35 cellular contexts compared by ENCODE assay signal in the genomic region with DNA sequence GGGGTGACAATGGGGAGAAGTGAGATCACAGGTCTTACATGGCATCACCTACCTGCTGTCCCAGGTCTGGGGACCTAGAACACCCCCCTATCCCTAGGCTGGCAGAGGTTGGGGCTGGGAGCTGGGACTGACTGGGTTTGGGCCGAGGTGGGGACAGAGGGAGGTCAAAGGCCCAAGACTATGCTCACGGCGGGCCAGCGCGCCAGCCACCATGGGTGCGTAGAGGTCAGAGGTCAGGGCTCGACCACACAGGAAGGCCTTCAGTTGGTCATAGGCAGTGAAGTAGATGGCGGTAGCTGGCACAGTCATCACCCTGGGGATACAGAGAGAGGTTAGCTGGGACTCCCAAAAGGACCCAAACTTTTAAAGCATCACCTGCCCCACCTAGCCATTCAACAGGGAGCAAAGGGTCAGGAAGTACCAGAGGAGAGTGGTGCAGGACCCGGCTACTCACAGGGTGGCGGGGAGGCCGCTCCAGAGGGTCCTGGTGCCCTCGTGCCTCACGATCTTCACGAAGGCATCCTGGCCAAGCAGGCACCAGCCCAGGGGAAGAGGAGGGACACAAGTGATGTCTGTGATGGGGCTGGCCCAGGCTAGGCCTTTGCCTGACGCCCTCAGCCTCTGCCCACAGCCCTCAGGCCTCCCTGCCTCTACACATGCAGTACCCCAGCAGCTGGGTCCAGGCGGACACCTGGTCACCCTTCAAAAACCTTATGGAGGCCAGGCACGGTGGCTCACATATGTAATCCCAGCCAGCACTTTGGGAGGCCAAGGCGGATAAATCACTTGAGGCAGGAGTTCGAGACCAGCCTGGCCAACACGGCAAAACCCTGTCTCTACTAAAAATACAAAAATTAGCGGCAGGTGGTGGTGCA. TPM values are rescaled to one million over a fixed set of nuclear protein-coding genes. Genes with fewer than 3 reads are reported as not detected.
DNase-seq lines count a peak whose midpoint lies in the region; ATAC-seq, FAIRE-seq and TF ChIP-seq lines count a peak whose summit lies in the region.
"Had no signal": no experiment of that assay in that cellular context is flagged by ENCODE, and none has a peak within 500 bp of the region (broad histone marks: within the 10 kb centered on the region; RNA-seq: fewer than 3 reads in every experiment).

No MANE protein-coding gene starts in this region.

- in situ Hi-C loops in K562 (cut with MboI), result no loop called here

- peaks cover 20% of the 10 kb centered on the region for H3K27me3 Mint-ChIP-seq in activated T-cell treated with anti-CD3 and anti-CD28 coated beads, Interleukin-2, amount 50 U/mL, for 24 hours
- peaks cover 13% of the 10 kb centered on the region for H3K27me3 Mint-ChIP-seq in activated T-cell treated with anti-CD3 and anti-CD28 coated beads, Interleukin-2, amount 50 U/mL, for 72 hours (ENCODE audit: low read depth)
- H3K27me3 Mint-ChIP-seq in neural progenitor cell (ENCODE audit: insufficient read depth, low read depth), result peaks cover 14% of the 10 kb centered on the region

- TF ChIP-seq CTCF in HEK293 (tag by site-specific recombination; IDR thresholded peaks at IDR 0.05) (no peak), K562 (IDR thresholded peaks at IDR 0.05 in 2 of 3, conservative IDR thresholded peaks at IDR 0.05 in 1 of 3; ENCODE audit: insufficient read depth in 2 of 3, low read depth in 1 of 3, low read length in 3 of 3) (no peak), neural progenitor cell (IDR thresholded peaks at IDR 0.05) (no peak), stomach (IDR thresholded peaks at IDR 0.05) (no peak)

- no peak for FAIRE-seq in K562 (lab: Jason Lieb, UNC)
- FAIRE-seq: GM12891, HepG2 had no signal

- no peak overlapping the region for H3K4me3 Mint-ChIP-seq in activated T-cell treated with anti-CD3 and anti-CD28 coated beads, Interleukin-2, amount 50 U/mL, for 24 hours
- no peak overlapping the region for H3K4me3 Mint-ChIP-seq in activated T-cell treated with anti-CD3 and anti-CD28 coated beads, Interleukin-2, amount 50 U/mL, for 72 hours
- peak overlapping the region; percentile 43 for H3K4me3 Mint-ChIP-seq in neural progenitor cell
- H3K4me3 Mint-ChIP-seq: CD8-positive, alpha-beta T cell had no signal

- peaks cover 56% of the 10 kb centered on the region for H3K36me3 Mint-ChIP-seq in activated T-cell treated with anti-CD3 and anti-CD28 coated beads, Interleukin-2, amount 50 U/mL, for 24 hours (ENCODE audit: low read depth)
- H3K36me3 Mint-ChIP-seq in activated T-cell treated with anti-CD3 and anti-CD28 coated beads, Interleukin-2, amount 50 U/mL, for 72 hours (ENCODE audit: insufficient read depth in 2 of 2), result peaks cover 2 to 4% of the 10 kb centered on the region in 2 donors
- peaks cover 4% of the 10 kb centered on the region for H3K36me3 Mint-ChIP-seq in neural progenitor cell

- intact Hi-C loops in K562 (cut with micrococcal nuclease), result no loop called here
- intact Hi-C loops in stomach (cut with DNase I; ENCODE audit: low total_unique reads), result loop anchor here (5.0 kb wide), 1 partner anchor 109 kb away; no protein-coding TSS in a partner anchor

- no peak for DNase-seq in activated T-cell treated with anti-CD3 and anti-CD28 coated beads, Interleukin-2, amount 50 U/mL, for 24 hours
- DNase-seq in activated T-cell treated with anti-CD3 and anti-CD28 coated beads, Interleukin-2, amount 50 U/mL, for 72 hours, result no peak
- DNase-seq in K562 (ENCODE audit: extremely low read depth in 1 of 4, low spot score in 3 of 4) (no peak), neural progenitor cell (ENCODE audit: low spot score) (no peak), NCI-H1930 (lab: John Stamatoyannopoulos, UW) (no peak), stomach (no peak)
- DNase-seq: 8988T; ACHN; Caco-2; CD8-positive, alpha-beta T cell; DMS 273 treated with DMSO at 0.1 percent for 48 hours; DMS79; EL; GDM1; KBM-7; NCI-H1105 treated with DMSO at 0.1 percent for 48 hours; NCI-H146; NCI-H2081; NCI-H226; NCI-H510A; NCI-H69; OCI-M1; Peyer's patch; SK-N-SH; SW 1271 had no signal

- 0 out of 2 replicates have a peak, but pooled peaks cover 3% of the 10 kb centered on the region for H3K4me1 ChIP-seq in HEK293 (ENCODE audit: control insufficient read depth, insufficient read depth, low read length)
- peaks cover 6 to 75% of the 10 kb centered on the region in 2 experiments; a peak in 4 of 5 replicates for H3K4me1 ChIP-seq in K562 (replicated peaks in 1 of 2; ENCODE audit: control insufficient read depth in 2 of 2, insufficient read depth in 2 of 2, low read length in 2 of 2)
- H3K4me1 ChIP-seq in neural progenitor cell, result peaks cover 4% of the 10 kb centered on the region
- H3K4me1 ChIP-seq in stomach, result peaks cover 13 to 34% (median 26%) of the 10 kb centered on the region in 4 donors
- H3K4me1 ChIP-seq: Caco-2 had no signal

- H4K20me1 ChIP-seq in K562 (replicated peaks; ENCODE audit: control insufficient read depth, insufficient read depth, low read length) (peaks cover 8% of the 10 kb centered on the region; the same call in 1 of the 2 replicates), neural progenitor cell (ENCODE audit: low read depth) (peaks cover 20% of the 10 kb centered on the region)

- H3K36me3 ChIP-seq in HEK293 (ENCODE audit: control insufficient read depth in 2 of 2, insufficient read depth in 1 of 2, low read length in 2 of 2) (peaks cover 3 to 42% of the 10 kb centered on the region in 2 experiments; a peak in 2 of 3 replicates), K562 (ENCODE audit: control insufficient read depth, insufficient read depth, low read length) (peaks cover 46% of the 10 kb centered on the region; the same call in 2 of the 3 replicates), neural progenitor cell (no peaks in the 10 kb centered on the region), stomach (peaks cover 31 to 42% (median 36%) of the 10 kb centered on the region in 4 donors)

- H3K4me1 Mint-ChIP-seq in activated T-cell treated with anti-CD3 and anti-CD28 coated beads, Interleukin-2, amount 50 U/mL, for 24 hours (ENCODE audit: low read depth), result peaks cover 24% of the 10 kb centered on the region
- peaks cover 20% of the 10 kb centered on the region for H3K4me1 Mint-ChIP-seq in activated T-cell treated with anti-CD3 and anti-CD28 coated beads, Interleukin-2, amount 50 U/mL, for 72 hours (ENCODE audit: low read depth)
- H3K4me1 Mint-ChIP-seq in neural progenitor cell, result peaks cover 5% of the 10 kb centered on the region

- H3K79me2 ChIP-seq in K562 (ENCODE audit: control insufficient read depth, insufficient read depth, low read length) (peaks cover 30% of the 10 kb centered on the region), neural progenitor cell (ENCODE audit: low read depth) (peaks cover 23% of the 10 kb centered on the region)

- H3K4me2 ChIP-seq in K562 (ENCODE audit: insufficient read depth, low read length) (no peak overlapping the region), neural progenitor cell (no peak overlapping the region)
- H3K4me2 ChIP-seq: SK-N-SH had no signal

- TF ChIP-seq EP300 in K562 (IDR thresholded peaks at IDR 0.05; ENCODE audit: low read length), result no peak
- TF ChIP-seq EP300 in stomach (IDR thresholded peaks at IDR 0.05), result no peak

- no peak overlapping the region for H2AFZ ChIP-seq in K562 (ENCODE audit: low read depth, low read length)
- no peak overlapping the region for H2AFZ ChIP-seq in neural progenitor cell (replicated peaks)

- no peak for ATAC-seq in activated T-cell treated with anti-CD3 and anti-CD28 coated beads, Interleukin-2, amount 50 U/mL, for 72 hours (replicated peaks in 1 of 2)
- ATAC-seq in K562 (no peak), HG03460 (IDR thresholded peaks at IDR 0.05; ENCODE audit: unreplicated experiment) (no peak)
- ATAC-seq: CD8-positive, alpha-beta T cell; HCT116; HepG2 had no signal

- no peaks in the 10 kb centered on the region for H3K9me3 Mint-ChIP-seq in activated T-cell treated with anti-CD3 and anti-CD28 coated beads, Interleukin-2, amount 50 U/mL, for 24 hours
- no peaks in the 10 kb centered on the region for H3K9me3 Mint-ChIP-seq in activated T-cell treated with anti-CD3 and anti-CD28 coated beads, Interleukin-2, amount 50 U/mL, for 72 hours
- no peaks in the 10 kb centered on the region for H3K9me3 Mint-ChIP-seq in neural progenitor cell
- H3K9me3 Mint-ChIP-seq: CD8-positive, alpha-beta T cell had no signal

- H3K27ac ChIP-seq in HEK293 (ENCODE audit: extremely low read depth, low read depth, low read length) (no peak overlapping the region), K562 (ENCODE audit: extremely low read depth, low read depth, low read length) (no peak overlapping the region), neural progenitor cell (no peak overlapping the region), stomach (no peak overlapping the region)
- H3K27ac ChIP-seq: Peyer's patch had no signal

- POLR2A ChIA-PET in HEK293 (lab: Yijun Ruan, JAX) (interaction anchor here (0.8 to 2.1 kb wide), 3 partner anchors 13 to 198 kb away, joined by 3 to 7 read pairs (median 3); partner anchors contain the start of genes HDAC5 and RUNDC3A), K562 (lab: Yijun Ruan, JAX) (interaction anchor here (0.6 to 2.1 kb wide), 9 partner anchors 12 to 123 kb away, joined by 3 to 5 read pairs (median 3); no protein-coding TSS in a partner anchor)

- BruUV-seq in K562 (replicated peaks; lab: Mats Ljungman, UMichigan), result no TSS peak

- peaks cover 23% of the 10 kb centered on the region for H3F3A ChIP-seq in neural progenitor cell (ENCODE audit: low read depth)

- CTCF ChIA-PET in HEK293 (lab: Yijun Ruan, JAX) (interaction anchor here (0.6 to 1.8 kb wide), 3 partner anchors 9 to 104 kb away, joined by 3 to 8 read pairs (median 8); no protein-coding TSS in a partner anchor), K562 (lab: Yijun Ruan, JAX; ENCODE audit: low intra/inter-chr PET ratio) (no interaction called here)

- TF ChIP-seq RAD21 in K562 (CRISPR knock-in tag; conservative IDR thresholded peaks at IDR 0.05 in 1 of 2, IDR thresholded peaks at IDR 0.05 in 1 of 2), result no peak

- 90% methylated on average over 20 of the region's 21 CpGs for WGBS in K562 (ENCODE audit: insufficient coverage, low coverage, missing lambda C conversion rate)
- 88 to 92% (median 90%) methylated on average over 19 to 21 of the region's 21 CpGs for WGBS in stomach, 5 donors

- H3K4me3 ChIP-seq in HEK293 (ENCODE audit: low read depth, low read length) (no peak overlapping the region), K562 (no peak overlapping the region), neural progenitor cell (no peak overlapping the region), stomach (no peak overlapping the region)
- H3K4me3 ChIP-seq: Peyer's patch had no signal

- H3K9me1 ChIP-seq in K562 (ENCODE audit: control insufficient read depth, insufficient read depth, low read length), result peaks cover 3% of the 10 kb centered on the region

- peak overlapping the region; percentile 55 for H3K27ac Mint-ChIP-seq in activated T-cell treated with anti-CD3 and anti-CD28 coated beads, Interleukin-2, amount 50 U/mL, for 24 hours
- H3K27ac Mint-ChIP-seq in activated T-cell treated with anti-CD3 and anti-CD28 coated beads, Interleukin-2, amount 50 U/mL, for 72 hours, result no peak overlapping the region
- H3K27ac Mint-ChIP-seq in neural progenitor cell, result no peak overlapping the region
- H3K27ac Mint-ChIP-seq: CD8-positive, alpha-beta T cell had no signal

- peak overlapping the region in 1 of 2 experiments; percentile 39; a peak in 2 of 4 replicates for H3K9ac ChIP-seq in K562 (ENCODE audit: insufficient read depth in 1 of 2, low read depth in 2 of 2, low read length in 2 of 2)
- no peak overlapping the region for H3K9ac ChIP-seq in neural progenitor cell
- H3K9ac ChIP-seq: SK-N-SH had no signal

- H3K27me3 ChIP-seq in K562 (ENCODE audit: control insufficient read depth in 2 of 2, insufficient read depth in 2 of 2, low read length in 2 of 2), result no peaks in the 10 kb centered on the region
- H3K27me3 ChIP-seq in neural progenitor cell, result peaks cover 29% of the 10 kb centered on the region
- peaks cover 1 to 20% (median 9%) of the 10 kb centered on the region in 3 donors for H3K27me3 ChIP-seq in stomach

- no peaks in the 10 kb centered on the region for H3K9me3 ChIP-seq in HEK293 (ENCODE audit: control insufficient read depth, insufficient read depth, low read depth, low read length)
- no peaks in the 10 kb centered on the region for H3K9me3 ChIP-seq in K562 (replicated peaks; ENCODE audit: control insufficient read depth, insufficient read depth, low read depth, low read length)
- no peaks in the 10 kb centered on the region for H3K9me3 ChIP-seq in neural progenitor cell (ENCODE audit: low read depth)
- H3K9me3 ChIP-seq in stomach, result no peaks in the 10 kb centered on the region
- H3K9me3 ChIP-seq: Caco-2, Peyer's patch, SK-N-SH had no signal

- TF ChIP-seq POLR2A in K562 (conservative IDR thresholded peaks at IDR 0.05) (no peak), stomach (IDR thresholded peaks at IDR 0.05) (no peak)

RNA-seq across cellular contexts. Expression of gene SLC25A39, which starts 3.1 kb away (rescaled TPM):
- 10 to 100 TPM; 83.6 to 97.2 TPM for total RNA-seq in activated T-cell treated with anti-CD3 and anti-CD28 coated beads, Interleukin-2, amount 50 U/mL, for 72 hours
- 112 and 348 TPM in 2 replicates for total RNA-seq in K562 (2011; cell fraction: chromatin; rRNA removed; ENCODE audit: low replicate concordance)
- total RNA-seq in K562 (2011; cell fraction: nucleolus; rRNA removed), result 328 and 401 TPM in 2 replicates
- total RNA-seq in K562 (2011; cell fraction: nucleoplasm; rRNA removed), result 185 and 188 TPM in 2 replicates
- total RNA-seq in K562 (2014; rRNA removed) (228 and 316 TPM in 2 replicates), K562 (2014; rRNA removed; fragmentation: Illumina TruSeq; extraction: Trizol) (47.0 and 72.5 TPM in 2 replicates), K562 (2015; rRNA removed; fragmentation: Illumina TruSeq; extraction: Trizol) (139 and 140 TPM in 2 replicates), K562 (2021) (266 and 268 TPM in 2 replicates), neural progenitor cell (ENCODE audit: low replicate concordance) (61.2 and 146 TPM in 2 replicates), stomach (100 to 1,000 TPM in 3 of 5 donors, 10 to 100 TPM in 2; 42.0 to 351 (median 133) TPM)
- polyA plus RNA-seq in K562 (2011; rRNA removed) (121 and 188 TPM in 2 replicates), K562 (2014; fragmentation: Illumina TruSeq; extraction: Trizol) (238 and 276 TPM in 2 replicates), K562 (2014; fragmentation: Nextera tagmentation; extraction: Ambion mirVana) (1 to 10 TPM; 4.8 to 6.3 TPM), K562 (2014; rRNA removed) (267 and 327 TPM in 2 replicates), stomach (100 to 1,000 TPM; 124 to 161 (median 135) TPM)
- polyA plus RNA-seq in K562 (2011; cell fraction: cytosol; rRNA removed), result 232 and 388 TPM in 2 replicates
- 426 and 555 TPM in 2 replicates for polyA plus RNA-seq in K562 (2011; cell fraction: nucleus; rRNA removed)
- 210 and 229 TPM in 2 replicates for polyA plus RNA-seq in K562 (2012)
- 34.0 and 42.0 TPM in 2 replicates for polyA minus RNA-seq in K562 (2011; rRNA and poly(A)+ RNA removed)
- 75.4 and 108 TPM in 2 replicates for polyA minus RNA-seq in K562 (2011; cell fraction: cytosol; rRNA and poly(A)+ RNA removed)
- 85.0 and 95.6 TPM in 2 replicates for polyA minus RNA-seq in K562 (2011; cell fraction: nucleus; rRNA and poly(A)+ RNA removed)

RNA-seq across cellular contexts. Expression of gene RUNDC3A, which starts 13.1 kb away (rescaled TPM):
- total RNA-seq in activated T-cell treated with anti-CD3 and anti-CD28 coated beads, Interleukin-2, amount 50 U/mL, for 72 hours, result 1 to 10 TPM in 1 of 2 donors, under 1 TPM in 1; 0.35 to 1.4 TPM
- total RNA-seq in K562 (2011; cell fraction: chromatin; rRNA removed; ENCODE audit: low replicate concordance), result 0.23 TPM in 1 of 2 replicates, not detected in the other
- total RNA-seq in K562 (2011; cell fraction: nucleolus; rRNA removed), result 0.17 TPM in 1 of 2 replicates, not detected in the other
- total RNA-seq in K562 (2011; cell fraction: nucleoplasm; rRNA removed), result not detected in 2 replicates
- total RNA-seq in K562 (2014; rRNA removed) (not detected in 2 replicates), K562 (2014; rRNA removed; fragmentation: Illumina TruSeq; extraction: Trizol) (not detected in 2 replicates), K562 (2015; rRNA removed; fragmentation: Illumina TruSeq; extraction: Trizol) (not detected in 2 replicates), K562 (2021) (not detected in 2 replicates), neural progenitor cell (ENCODE audit: low replicate concordance) (0.09 and 0.58 TPM in 2 replicates), stomach (10 to 100 TPM in 1 of 5 donors, 1 to 10 TPM in 2, under 1 TPM in 1, not detected in 1; 0.43 to 40.8 (median 3.5) TPM)
- polyA plus RNA-seq in K562 (2011; rRNA removed) (0.05 TPM in 1 of 2 replicates, not detected in the other), K562 (2014; fragmentation: Illumina TruSeq; extraction: Trizol) (not detected in 2 replicates), K562 (2014; fragmentation: Nextera tagmentation; extraction: Ambion mirVana) (not detected), K562 (2014; rRNA removed) (not detected in 2 replicates), stomach (1 to 10 TPM; 4.5 to 6.0 (median 4.5) TPM)
- polyA plus RNA-seq in K562 (2011; cell fraction: cytosol; rRNA removed), result 0.07 and 0.49 TPM in 2 replicates
- 0.11 and 0.24 TPM in 2 replicates for polyA plus RNA-seq in K562 (2011; cell fraction: nucleus; rRNA removed)
- 0.10 and 0.36 TPM in 2 replicates for polyA plus RNA-seq in K562 (2012)
- polyA minus RNA-seq in K562 (2011; rRNA and poly(A)+ RNA removed), result 0.32 TPM in 1 of 2 replicates, not detected in the other
- not detected in 2 replicates for polyA minus RNA-seq in K562 (2011; cell fraction: cytosol; rRNA and poly(A)+ RNA removed)
- not detected in 2 replicates for polyA minus RNA-seq in K562 (2011; cell fraction: nucleus; rRNA and poly(A)+ RNA removed)
- total RNA-seq: H4, HepG2, LHCN-M2 had no signal

RNA-seq across cellular contexts. Expression of gene GRN, which starts 23.6 kb away (rescaled TPM):
- 10 to 100 TPM; 57.8 to 58.7 TPM for total RNA-seq in activated T-cell treated with anti-CD3 and anti-CD28 coated beads, Interleukin-2, amount 50 U/mL, for 72 hours
- 22.1 and 107 TPM in 2 replicates for total RNA-seq in K562 (2011; cell fraction: chromatin; rRNA removed; ENCODE audit: low replicate concordance)
- 206 and 251 TPM in 2 replicates for total RNA-seq in K562 (2011; cell fraction: nucleolus; rRNA removed)
- 71.4 and 95.0 TPM in 2 replicates for total RNA-seq in K562 (2011; cell fraction: nucleoplasm; rRNA removed)
- total RNA-seq in K562 (2014; rRNA removed) (51.0 and 69.9 TPM in 2 replicates), K562 (2014; rRNA removed; fragmentation: Illumina TruSeq; extraction: Trizol) (9.6 and 15.6 TPM in 2 replicates), K562 (2015; rRNA removed; fragmentation: Illumina TruSeq; extraction: Trizol) (20.7 and 21.4 TPM in 2 replicates), K562 (2021) (69.9 and 75.3 TPM in 2 replicates), neural progenitor cell (ENCODE audit: low replicate concordance) (28.2 and 98.6 TPM in 2 replicates), stomach (100 to 1,000 TPM; 104 to 644 (median 239) TPM)
- polyA plus RNA-seq in K562 (2011; rRNA removed) (11.5 and 62.4 TPM in 2 replicates), K562 (2014; fragmentation: Illumina TruSeq; extraction: Trizol) (35.2 and 63.4 TPM in 2 replicates), K562 (2014; fragmentation: Nextera tagmentation; extraction: Ambion mirVana) (1 to 10 TPM; 5.4 to 5.9 TPM), K562 (2014; rRNA removed) (36.4 and 36.6 TPM in 2 replicates), stomach (100 to 1,000 TPM in 1 of 3 donors, 10 to 100 TPM in 2; 31.8 to 189 (median 78.9) TPM)
- polyA plus RNA-seq in K562 (2011; cell fraction: cytosol; rRNA removed), result 34.3 and 53.6 TPM in 2 replicates
- 101 and 122 TPM in 2 replicates for polyA plus RNA-seq in K562 (2011; cell fraction: nucleus; rRNA removed)
- polyA plus RNA-seq in K562 (2012), result 77.5 and 193 TPM in 2 replicates
- 6.6 and 12.3 TPM in 2 replicates for polyA minus RNA-seq in K562 (2011; rRNA and poly(A)+ RNA removed)
- 47.6 and 80.7 TPM in 2 replicates for polyA minus RNA-seq in K562 (2011; cell fraction: cytosol; rRNA and poly(A)+ RNA removed)
- polyA minus RNA-seq in K562 (2011; cell fraction: nucleus; rRNA and poly(A)+ RNA removed), result 31.0 and 38.4 TPM in 2 replicates

RNA-seq across cellular contexts. Expression of gene FAM171A2, which starts 42.2 kb away (rescaled TPM):
- total RNA-seq in activated T-cell treated with anti-CD3 and anti-CD28 coated beads, Interleukin-2, amount 50 U/mL, for 72 hours, result under 1 TPM; 0.14 to 0.41 TPM
- 2.2 and 9.3 TPM in 2 replicates for total RNA-seq in K562 (2011; cell fraction: chromatin; rRNA removed; ENCODE audit: low replicate concordance)
- 10.4 and 11.3 TPM in 2 replicates for total RNA-seq in K562 (2011; cell fraction: nucleolus; rRNA removed)
- 6.5 and 7.2 TPM in 2 replicates for total RNA-seq in K562 (2011; cell fraction: nucleoplasm; rRNA removed)
- total RNA-seq in K562 (2014; rRNA removed) (7.3 and 10.2 TPM in 2 replicates), K562 (2014; rRNA removed; fragmentation: Illumina TruSeq; extraction: Trizol) (0.44 and 0.54 TPM in 2 replicates), K562 (2015; rRNA removed; fragmentation: Illumina TruSeq; extraction: Trizol) (1.2 and 1.4 TPM in 2 replicates), K562 (2021) (7.0 and 8.6 TPM in 2 replicates), neural progenitor cell (ENCODE audit: low replicate concordance) (18.1 and 68.1 TPM in 2 replicates), stomach (1 to 10 TPM in 2 of 5 donors, not detected in 3; 2.0 to 5.4 TPM)
- polyA plus RNA-seq in K562 (2011; rRNA removed) (2.5 and 5.2 TPM in 2 replicates), K562 (2014; fragmentation: Illumina TruSeq; extraction: Trizol) (1.2 and 2.4 TPM in 2 replicates), K562 (2014; fragmentation: Nextera tagmentation; extraction: Ambion mirVana) (under 1 TPM in 1 of 2 experiments, not detected in 1; 0.10 TPM), K562 (2014; rRNA removed) (4.5 and 5.7 TPM in 2 replicates), stomach (under 1 TPM; 0.30 to 0.31 (median 0.31) TPM)
- polyA plus RNA-seq in K562 (2011; cell fraction: cytosol; rRNA removed), result 5.0 and 11.3 TPM in 2 replicates
- 7.6 and 9.3 TPM in 2 replicates for polyA plus RNA-seq in K562 (2011; cell fraction: nucleus; rRNA removed)
- polyA plus RNA-seq in K562 (2012), result 3.1 and 8.9 TPM in 2 replicates
- 1.6 and 2.1 TPM in 2 replicates for polyA minus RNA-seq in K562 (2011; rRNA and poly(A)+ RNA removed)
- polyA minus RNA-seq in K562 (2011; cell fraction: cytosol; rRNA and poly(A)+ RNA removed), result 2.9 and 4.5 TPM in 2 replicates
- polyA minus RNA-seq in K562 (2011; cell fraction: nucleus; rRNA and poly(A)+ RNA removed), result 1.6 and 3.9 TPM in 2 replicates

RNA-seq across cellular contexts. Expression of gene SLC4A1, which starts 53.5 kb away (rescaled TPM):
- total RNA-seq in activated T-cell treated with anti-CD3 and anti-CD28 coated beads, Interleukin-2, amount 50 U/mL, for 72 hours, result not detected
- total RNA-seq in K562 (2011; cell fraction: chromatin; rRNA removed; ENCODE audit: low replicate concordance), result 2.0 and 2.5 TPM in 2 replicates
- 3.3 and 4.1 TPM in 2 replicates for total RNA-seq in K562 (2011; cell fraction: nucleolus; rRNA removed)
- 2.4 and 4.0 TPM in 2 replicates for total RNA-seq in K562 (2011; cell fraction: nucleoplasm; rRNA removed)
- total RNA-seq in K562 (2014; rRNA removed) (0.53 and 1.00 TPM in 2 replicates), K562 (2014; rRNA removed; fragmentation: Illumina TruSeq; extraction: Trizol) (0.25 and 0.32 TPM in 2 replicates), K562 (2015; rRNA removed; fragmentation: Illumina TruSeq; extraction: Trizol) (0.14 and 0.19 TPM in 2 replicates), K562 (2021) (0.81 and 0.84 TPM in 2 replicates), neural progenitor cell (ENCODE audit: low replicate concordance) (not detected in 2 replicates), stomach (1 to 10 TPM in 1 of 5 donors, not detected in 4; 8.3 TPM)
- polyA plus RNA-seq in K562 (2011; rRNA removed) (0.71 and 0.80 TPM in 2 replicates), K562 (2014; fragmentation: Illumina TruSeq; extraction: Trizol) (0.61 and 0.88 TPM in 2 replicates), K562 (2014; fragmentation: Nextera tagmentation; extraction: Ambion mirVana) (under 1 TPM; 0.22 to 0.37 TPM), K562 (2014; rRNA removed) (0.53 and 0.57 TPM in 2 replicates), stomach (not detected)
- polyA plus RNA-seq in K562 (2011; cell fraction: cytosol; rRNA removed), result 0.68 and 1.3 TPM in 2 replicates
- polyA plus RNA-seq in K562 (2011; cell fraction: nucleus; rRNA removed), result 0.21 and 1.1 TPM in 2 replicates
- 0.65 and 3.0 TPM in 2 replicates for polyA plus RNA-seq in K562 (2012)
- 0.45 and 0.98 TPM in 2 replicates for polyA minus RNA-seq in K562 (2011; rRNA and poly(A)+ RNA removed)
- 0.46 and 0.67 TPM in 2 replicates for polyA minus RNA-seq in K562 (2011; cell fraction: cytosol; rRNA and poly(A)+ RNA removed)
- 0.11 and 0.40 TPM in 2 replicates for polyA minus RNA-seq in K562 (2011; cell fraction: nucleus; rRNA and poly(A)+ RNA removed)
- total RNA-seq: Caco-2; CD8-positive, alpha-beta T cell; H4; HepG2; HT1080; LHCN-M2; MCF 10A; Peyer's patch had no signal
- polyA plus RNA-seq: BJ, HepG2, SK-N-SH had no signal
